ENCODE assay signal across 19 cellular contexts in the genomic region with DNA sequence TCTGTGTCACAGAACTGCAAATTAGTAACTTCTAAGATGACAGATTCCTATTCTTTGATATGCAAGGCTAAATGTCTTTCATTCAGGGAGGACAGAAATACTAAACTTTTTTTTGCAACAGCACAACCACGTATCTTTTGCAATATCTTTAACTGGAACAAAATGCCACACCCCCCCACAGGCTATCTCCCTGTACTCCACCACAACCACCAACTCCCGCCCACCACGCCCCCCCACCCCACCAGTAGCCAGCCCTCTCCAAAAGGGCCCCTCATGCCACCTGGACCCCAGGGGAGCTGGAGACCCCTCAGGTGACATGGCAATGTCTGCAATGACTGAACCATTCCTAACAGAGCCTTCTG.
DNase-seq lines count a peak whose midpoint lies in the region; ATAC-seq and TF ChIP-seq lines count a peak whose summit lies in the region.
"Had no signal": no experiment of that assay in that cellular context is flagged by ENCODE, and none has a peak within 500 bp of the region (broad histone marks: within the 10 kb centered on the region; RNA-seq: fewer than 3 reads in every experiment).

No MANE protein-coding gene starts in this region.

- TF ChIP-seq CTCF in type B pancreatic cell (conservative IDR thresholded peaks at IDR 0.05): no peak

- peak overlapping the region; percentile 38 for H3K27ac Mint-ChIP-seq in type B pancreatic cell
- H3K27ac Mint-ChIP-seq: activated naive CD8-positive, alpha-beta T cell treated with anti-CD3 and anti-CD28 coated beads, Interleukin-2, amount 10 ng/mL, durations not matched to agents 7 days and 5 days; naive B cell had no signal

- no peaks in the 10 kb centered on the region for H3K27me3 ChIP-seq in neuron (ENCODE audit: insufficient read depth, low read length)
- H3K27me3 ChIP-seq: BLaER1 treated with 17β-estradiol and CSF1 and Interleukin-3, amounts not matched to agents 10 nM and 100 nM; right lobe of liver; upper lobe of left lung had no signal

- H2AFZ ChIP-seq in neuron (ENCODE audit: low read depth, low read length): peak overlapping the region; percentile 71

- no peak for ATAC-seq in GM21737 (IDR thresholded peaks at IDR 0.05; ENCODE audit: unreplicated experiment)
- ATAC-seq in GM21786 (IDR thresholded peaks at IDR 0.05; ENCODE audit: unreplicated experiment): no peak

- no peaks in the 10 kb centered on the region for H3K36me3 ChIP-seq in neuron (ENCODE audit: insufficient read depth, low read length)
- H3K36me3 ChIP-seq: BLaER1 treated with 17β-estradiol and CSF1 and Interleukin-3, amounts not matched to agents 10 nM and 100 nM; right lobe of liver; upper lobe of left lung had no signal

- no peak overlapping the region for H3K4me3 ChIP-seq in neuron (ENCODE audit: low read length)
- H3K4me3 ChIP-seq: BLaER1 treated with 17β-estradiol and CSF1 and Interleukin-3, amounts not matched to agents 10 nM and 100 nM; right lobe of liver had no signal

- H3K36me3 Mint-ChIP-seq in type B pancreatic cell: peaks cover 10% of the 10 kb centered on the region
- H3K36me3 Mint-ChIP-seq: activated naive CD8-positive, alpha-beta T cell treated with anti-CD3 and anti-CD28 coated beads, Interleukin-2, amount 10 ng/mL, durations not matched to agents 7 days and 5 days; naive B cell had no signal

- peaks cover 39% of the 10 kb centered on the region for H3K4me1 Mint-ChIP-seq in type B pancreatic cell (ENCODE audit: unreplicated experiment)
- H3K4me1 Mint-ChIP-seq: activated naive CD8-positive, alpha-beta T cell treated with anti-CD3 and anti-CD28 coated beads, Interleukin-2, amount 10 ng/mL, durations not matched to agents 7 days and 5 days; naive B cell had no signal

- no peak for TF ChIP-seq POLR2A in erythroblast (IDR thresholded peaks at IDR 0.05; ENCODE audit: low read length)

- H3K4me1 ChIP-seq in neuron (ENCODE audit: insufficient read depth, low read length): peaks cover 10% of the 10 kb centered on the region

- H3K9me3 ChIP-seq in neuron (ENCODE audit: low read length): peaks cover 3% of the 10 kb centered on the region
- H3K9me3 ChIP-seq: BLaER1 treated with 17β-estradiol and CSF1 and Interleukin-3, amounts not matched to agents 10 nM and 100 nM; right lobe of liver; upper lobe of left lung had no signal

- H3K9me3 Mint-ChIP-seq in type B pancreatic cell: peaks cover 5% of the 10 kb centered on the region
- H3K9me3 Mint-ChIP-seq: activated naive CD8-positive, alpha-beta T cell treated with anti-CD3 and anti-CD28 coated beads, Interleukin-2, amount 10 ng/mL, durations not matched to agents 7 days and 5 days; naive B cell had no signal

- DNase-seq in MV-4-11 (lab: John Stamatoyannopoulos, UW) (peak; percentile 19), erythroblast (lab: John Stamatoyannopoulos, UW) (peak; percentile 19 to 45), type B pancreatic cell (ENCODE audit: extremely low spot score, unreplicated experiment) (no peak), dedifferentiated amniotic fluid mesenchymal stem cell (ENCODE audit: extremely low spot score) (no peak)
- DNase-seq: activated naive CD8-positive, alpha-beta T cell treated with anti-CD3 and anti-CD28 coated beads, Interleukin-2, amount 10 ng/mL, durations not matched to agents 7 days and 5 days; activated T-cell treated with anti-CD3 and anti-CD28 coated beads, Interleukin-2, amount 50 U/mL, for 48 hours; cerebellar nuclear complex; left colon; naive B cell; NCI-H1092; NCI-H2171 treated with DMSO at 0.1 percent for 48 hours; right lobe of liver; SIG-M5; stimulated activated CD4-positive, alpha-beta T cell treated with anti-CD3 and anti-CD28 coated beads, Interleukin-4, amount 100 ng/mL, for 24 hours; upper lobe of left lung had no signal

- H3K4me3 Mint-ChIP-seq in type B pancreatic cell: peak overlapping the region; percentile 67
- H3K4me3 Mint-ChIP-seq: activated naive CD8-positive, alpha-beta T cell treated with anti-CD3 and anti-CD28 coated beads, Interleukin-2, amount 10 ng/mL, durations not matched to agents 7 days and 5 days; naive B cell had no signal

- no peaks in the 10 kb centered on the region for H3K27me3 Mint-ChIP-seq in type B pancreatic cell

Comparison
In these comparisons a context has a peak if more than half of its experiments do, and no peak if none do; other contexts are left out.
1. DNase-seq: peak in MV-4-11 (single experiment) and erythroblast (2 of 2); none in type B pancreatic cell (single experiment) and dedifferentiated amniotic fluid mesenchymal stem cell (single experiment).